ENCODE assay signal across 15 cellular contexts in genomic region chr3:64133991-64134390, GRCh38.
A peak's percentile ranks its signal among the peaks of the same experiment; 100 is the strongest.
DNase-seq lines count a peak whose midpoint lies in the region; ATAC-seq and TF ChIP-seq lines count a peak whose summit lies in the region.
"Had no signal": no experiment of that assay in that cellular context is flagged by ENCODE, and none has a peak within 500 bp of the region (broad histone marks: within the 10 kb centered on the region; RNA-seq: fewer than 3 reads in every experiment).

No MANE protein-coding gene starts in this region.

- no peak overlapping the region for H3K4ac ChIP-seq in mesenchymal stem cell (ENCODE audit: low read depth in 1 of 2, low read length in 2 of 2)

- H3K4me3 ChIP-seq in WERI-Rb-1 (ENCODE audit: low read depth, low read length): no peak overlapping the region
- H3K4me3 ChIP-seq in endodermal cell (ENCODE audit: low read length): no peak overlapping the region
- H3K4me3 ChIP-seq in mesenchymal stem cell (ENCODE audit: insufficient read depth in 1 of 2, low read depth in 1 of 2, low read length in 2 of 2): no peak overlapping the region
- no peak overlapping the region for H3K4me3 ChIP-seq in smooth muscle cell
- no peak overlapping the region for H3K4me3 ChIP-seq in osteoblast (ENCODE audit: insufficient read depth, low read length)
- H3K4me3 ChIP-seq in naive thymus-derived CD4-positive, alpha-beta T cell (ENCODE audit: low read length): no peak overlapping the region

- H2BK5ac ChIP-seq in mesenchymal stem cell (ENCODE audit: low read depth, low read length, poor library complexity, severe bottlenecking): no peak overlapping the region

- H3K4me2 ChIP-seq in mesenchymal stem cell (ENCODE audit: low read length, poor library complexity, severe bottlenecking) (no peak overlapping the region), smooth muscle cell (peak overlapping the region; percentile 63), osteoblast (ENCODE audit: insufficient read depth, low read length) (no peak overlapping the region)

- H3K79me1 ChIP-seq in mesenchymal stem cell (replicated peaks; ENCODE audit: low read length, poor library complexity, severe bottlenecking): peaks cover 44% of the 10 kb centered on the region

- no peaks in the 10 kb centered on the region for H3K9me3 Mint-ChIP-seq in endodermal cell
- H3K9me3 Mint-ChIP-seq in naive thymus-derived CD4-positive, alpha-beta T cell: peaks cover 0 to 5% (median 0%) of the 10 kb centered on the region in 11 donors
- H3K9me3 Mint-ChIP-seq: HFFc6 had no signal

- H3K36me3 ChIP-seq in WERI-Rb-1 (peaks cover 31% of the 10 kb centered on the region), endodermal cell (ENCODE audit: control insufficient read depth, insufficient read depth, low read length) (no peaks in the 10 kb centered on the region), mesenchymal stem cell (ENCODE audit: control insufficient read depth in 1 of 2, insufficient read depth in 2 of 2, low read depth in 1 of 2, low read length in 2 of 2) (peaks cover 27 to 79% of the 10 kb centered on the region in 2 experiments), smooth muscle cell (ENCODE audit: low read depth) (no peaks in the 10 kb centered on the region), osteoblast (ENCODE audit: insufficient read depth, low read length) (no peaks in the 10 kb centered on the region)
- no peaks in the 10 kb centered on the region for H3K36me3 ChIP-seq in naive thymus-derived CD4-positive, alpha-beta T cell (ENCODE audit: control insufficient read depth in 2 of 3, insufficient read depth in 3 of 3, low read length in 3 of 3)

- H3K27ac Mint-ChIP-seq in endodermal cell: no peak overlapping the region
- H3K27ac Mint-ChIP-seq in naive thymus-derived CD4-positive, alpha-beta T cell: no peak overlapping the region
- H3K27ac Mint-ChIP-seq: B cell; CD4-positive, alpha-beta memory T cell; HFFc6 had no signal

- peaks cover 7% of the 10 kb centered on the region for H3K4me1 ChIP-seq in endodermal cell (ENCODE audit: control insufficient read depth, insufficient read depth, low read length)
- H3K4me1 ChIP-seq in mesenchymal stem cell (ENCODE audit: control insufficient read depth, insufficient read depth, low read depth, low read length): peaks cover 5% of the 10 kb centered on the region
- H3K4me1 ChIP-seq in smooth muscle cell (ENCODE audit: low read depth): peaks cover 26% of the 10 kb centered on the region
- H3K4me1 ChIP-seq in osteoblast (ENCODE audit: insufficient read depth, low read length): peaks cover 4% of the 10 kb centered on the region
- no peaks in the 10 kb centered on the region for H3K4me1 ChIP-seq in naive thymus-derived CD4-positive, alpha-beta T cell (ENCODE audit: control insufficient read depth in 2 of 2, insufficient read depth in 2 of 2, low read length in 2 of 2)

- no peak overlapping the region for H2BK12ac ChIP-seq in mesenchymal stem cell (ENCODE audit: low read length in 2 of 2)

- H2AK5ac ChIP-seq in mesenchymal stem cell (ENCODE audit: low read length, severe bottlenecking): no peak overlapping the region

- 92 to 100% methylated on average over 2 to 6 of the region's 6 CpGs for WGBS in endodermal cell (ENCODE audit: insufficient coverage in 1 of 2, insufficient read length in 1 of 2), 2 experiments
- WGBS in mesenchymal stem cell: 80% methylated on average over 6 of the region's 6 CpGs
- WGBS in smooth muscle cell (ENCODE audit: low lambda C conversion rate): 25% methylated on average over 6 of the region's 6 CpGs

- H3K9me3 ChIP-seq in WERI-Rb-1 (ENCODE audit: severe bottlenecking) (no peaks in the 10 kb centered on the region), endodermal cell (ENCODE audit: control insufficient read depth, low read length) (no peaks in the 10 kb centered on the region), mesenchymal stem cell (ENCODE audit: control insufficient read depth, low read length) (no peaks in the 10 kb centered on the region), smooth muscle cell (replicated peaks; ENCODE audit: low read depth) (no peaks in the 10 kb centered on the region), osteoblast (ENCODE audit: low read depth, low read length) (no peaks in the 10 kb centered on the region)
- H3K9me3 ChIP-seq in naive thymus-derived CD4-positive, alpha-beta T cell (ENCODE audit: control insufficient read depth in 2 of 3, low read length in 3 of 3): no peaks in the 10 kb centered on the region

- POLR2A ChIA-PET in naive thymus-derived CD4-positive, alpha-beta T cell (lab: Charles Lee): no interaction called here

- H3K18ac ChIP-seq in mesenchymal stem cell (ENCODE audit: low read depth in 1 of 2, low read length in 2 of 2): no peak overlapping the region

- H4K20me1 ChIP-seq in smooth muscle cell (ENCODE audit: low read depth) (peaks cover 42% of the 10 kb centered on the region), osteoblast (ENCODE audit: insufficient read depth, low read length) (peaks cover 20% of the 10 kb centered on the region)

- H3K27ac ChIP-seq in WERI-Rb-1 (peak overlapping the region; percentile 94), endodermal cell (ENCODE audit: low read depth, low read length) (no peak overlapping the region), mesenchymal stem cell (ENCODE audit: low read length, poor library complexity, severe bottlenecking) (no peak overlapping the region), smooth muscle cell (ENCODE audit: low read depth) (peak overlapping the region; percentile 96), osteoblast (ENCODE audit: low read depth, low read length) (no peak overlapping the region)
- no peak overlapping the region for H3K27ac ChIP-seq in naive thymus-derived CD4-positive, alpha-beta T cell (ENCODE audit: low read depth, low read length)

- H4K91ac ChIP-seq in mesenchymal stem cell (ENCODE audit: low read length): no peak overlapping the region

- no peaks in the 10 kb centered on the region for H3K36me3 Mint-ChIP-seq in endodermal cell (ENCODE audit: low read depth)
- no peaks in the 10 kb centered on the region for H3K36me3 Mint-ChIP-seq in naive thymus-derived CD4-positive, alpha-beta T cell
- H3K36me3 Mint-ChIP-seq: CD4-positive, alpha-beta memory T cell had no signal

- no peaks in the 10 kb centered on the region for H3K27me3 Mint-ChIP-seq in endodermal cell (ENCODE audit: insufficient read depth)
- peaks cover 0 to 22% (median 11%) of the 10 kb centered on the region in 5 donors for H3K27me3 Mint-ChIP-seq in naive thymus-derived CD4-positive, alpha-beta T cell
- H3K27me3 Mint-ChIP-seq: B cell had no signal

- DNase-seq in WERI-Rb-1: peak; percentile 50
- DNase-seq in endodermal cell: peak; percentile 26
- DNase-seq in mesenchymal stem cell: peak; percentile 33
- no peak for DNase-seq in smooth muscle cell (lab: John Stamatoyannopoulos, UW; ENCODE audit: unreplicated experiment)
- no peak for DNase-seq in EL
- no peak for DNase-seq in osteoblast (ENCODE audit: insufficient read length, low spot score, missing footprints)
- no peak for DNase-seq in NCI-H146 (lab: John Stamatoyannopoulos, UW)
- no peak for DNase-seq in naive thymus-derived CD4-positive, alpha-beta T cell
- DNase-seq: C1 segment of cervical spinal cord; CD4-positive, alpha-beta memory T cell; DND-41; GF-D8; HCEC 1CT; HFFc6 had no signal

- TF ChIP-seq CTCF in WERI-Rb-1 (IDR thresholded peaks at IDR 0.05; ENCODE audit: low read depth, low read length) (no peak), endodermal cell (conservative IDR thresholded peaks at IDR 0.05) (no peak), smooth muscle cell (IDR thresholded peaks at IDR 0.05; ENCODE audit: borderline replicate concordance, insufficient read depth, poor library complexity, severe bottlenecking) (no peak), osteoblast (IDR thresholded peaks at IDR 0.05; ENCODE audit: extremely low read depth, low read depth, low read length) (no peak)

- no peak for ATAC-seq in naive thymus-derived CD4-positive, alpha-beta T cell

- H3K14ac ChIP-seq in mesenchymal stem cell (ENCODE audit: low read length in 2 of 2): no peak overlapping the region

- no peak overlapping the region for H2AFZ ChIP-seq in mesenchymal stem cell (ENCODE audit: low read depth, low read length)
- H2AFZ ChIP-seq in smooth muscle cell (ENCODE audit: low read depth): no peak overlapping the region
- no peak overlapping the region for H2AFZ ChIP-seq in osteoblast (ENCODE audit: low read length)

- H3K4me1 Mint-ChIP-seq in endodermal cell: peaks cover 64% of the 10 kb centered on the region
- no peaks in the 10 kb centered on the region for H3K4me1 Mint-ChIP-seq in naive thymus-derived CD4-positive, alpha-beta T cell
- H3K4me1 Mint-ChIP-seq: B cell; CD4-positive, alpha-beta memory T cell had no signal

- peaks cover 15% of the 10 kb centered on the region for H3K79me2 ChIP-seq in smooth muscle cell (ENCODE audit: low read depth)
- H3K79me2 ChIP-seq in osteoblast (ENCODE audit: insufficient read depth, low read length): no peaks in the 10 kb centered on the region

- CTCF ChIA-PET in naive thymus-derived CD4-positive, alpha-beta T cell (lab: Charles Lee): no interaction called here

- intact Hi-C loops in naive thymus-derived CD4-positive, alpha-beta T cell (cut with micrococcal nuclease): no loop called here

- H3K23ac ChIP-seq in mesenchymal stem cell (ENCODE audit: low read length in 2 of 2): no peak overlapping the region

- no peak overlapping the region for H2BK120ac ChIP-seq in mesenchymal stem cell (ENCODE audit: low read depth, low read length)

- no peaks in the 10 kb centered on the region for H3K27me3 ChIP-seq in WERI-Rb-1 (ENCODE audit: insufficient read depth, low read depth, severe bottlenecking)
- no peaks in the 10 kb centered on the region for H3K27me3 ChIP-seq in endodermal cell (ENCODE audit: control insufficient read depth, insufficient read depth, low read length, poor library complexity, severe bottlenecking)
- H3K27me3 ChIP-seq in mesenchymal stem cell (ENCODE audit: control insufficient read depth in 1 of 2, insufficient read depth in 1 of 2, low read length in 2 of 2): no peaks in the 10 kb centered on the region
- no peaks in the 10 kb centered on the region for H3K27me3 ChIP-seq in smooth muscle cell (ENCODE audit: low read depth)
- no peaks in the 10 kb centered on the region for H3K27me3 ChIP-seq in osteoblast (ENCODE audit: insufficient read depth, low read length)
- no peaks in the 10 kb centered on the region for H3K27me3 ChIP-seq in naive thymus-derived CD4-positive, alpha-beta T cell (ENCODE audit: control insufficient read depth in 2 of 2, insufficient read depth in 2 of 2, low read length in 2 of 2)

- H3F3A ChIP-seq in smooth muscle cell (ENCODE audit: low read depth): peaks cover 28% of the 10 kb centered on the region

- H2BK15ac ChIP-seq in mesenchymal stem cell (ENCODE audit: low read depth, poor library complexity, severe bottlenecking): no peak overlapping the region

- no peak overlapping the region for H3K4me3 Mint-ChIP-seq in endodermal cell
- no peak overlapping the region for H3K4me3 Mint-ChIP-seq in naive thymus-derived CD4-positive, alpha-beta T cell
- H3K4me3 Mint-ChIP-seq: B cell; CD4-positive, alpha-beta memory T cell; HFFc6 had no signal

- H4K8ac ChIP-seq in mesenchymal stem cell (ENCODE audit: low read length): no peak overlapping the region

- H3K9ac ChIP-seq in endodermal cell (ENCODE audit: extremely low read depth, low read length, poor library complexity, severe bottlenecking) (no peak overlapping the region), mesenchymal stem cell (ENCODE audit: low read length) (no peak overlapping the region), smooth muscle cell (ENCODE audit: low read depth) (peak overlapping the region; percentile 51)

Comparison
In these comparisons a context has a peak if more than half of its experiments do, and no peak if none do; other contexts are left out.
1. DNase-seq: peak in WERI-Rb-1 (single experiment), endodermal cell (single experiment) and mesenchymal stem cell (single experiment); none in smooth muscle cell (single experiment), EL (single experiment), osteoblast (single experiment), NCI-H146 (single experiment) and naive thymus-derived CD4-positive, alpha-beta T cell (0 of 9).
2. H3K27ac ChIP-seq: peak in WERI-Rb-1 (single experiment) and smooth muscle cell (single experiment); none in endodermal cell (single experiment), mesenchymal stem cell (single experiment), osteoblast (single experiment) and naive thymus-derived CD4-positive, alpha-beta T cell (single experiment).